ENCODE assay signal across 1 cellular context in the genomic region with DNA sequence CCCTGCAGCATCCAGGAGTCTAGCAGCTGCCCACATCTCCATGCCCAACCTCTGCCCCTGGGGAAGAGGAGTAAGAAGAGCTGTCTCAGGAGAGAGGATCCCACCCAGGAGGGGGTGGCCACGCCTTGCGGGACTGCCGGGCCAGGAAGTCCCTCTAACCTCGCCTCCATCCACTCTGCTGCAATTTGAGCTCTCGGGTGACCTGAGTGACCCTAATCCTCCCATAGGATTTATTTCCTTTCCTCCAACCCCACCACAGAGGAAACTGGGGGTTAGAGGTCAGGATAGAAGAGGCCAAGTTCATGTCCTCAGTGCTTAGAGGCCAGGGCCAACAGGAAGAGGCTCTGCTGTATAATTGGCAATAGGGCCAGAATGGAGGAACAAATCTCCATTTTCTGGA.
TF ChIP-seq lines count a peak whose summit lies in the region.

No MANE protein-coding gene starts in this region.

TF ChIP-seq in GM12878, 131 proteins besides CTCF, POLR2A, EP300 and RAD21:
- TF ChIP-seq RCOR1 (conservative IDR thresholded peaks at IDR 0.05; ENCODE audit: low read depth, low read length) (no peak), NR2F1 (conservative IDR thresholded peaks at IDR 0.05) (0 out of 2 replicates have a peak, but pooled peaks have one; percentile 20)
- TF ChIP-seq, protein P1, sequence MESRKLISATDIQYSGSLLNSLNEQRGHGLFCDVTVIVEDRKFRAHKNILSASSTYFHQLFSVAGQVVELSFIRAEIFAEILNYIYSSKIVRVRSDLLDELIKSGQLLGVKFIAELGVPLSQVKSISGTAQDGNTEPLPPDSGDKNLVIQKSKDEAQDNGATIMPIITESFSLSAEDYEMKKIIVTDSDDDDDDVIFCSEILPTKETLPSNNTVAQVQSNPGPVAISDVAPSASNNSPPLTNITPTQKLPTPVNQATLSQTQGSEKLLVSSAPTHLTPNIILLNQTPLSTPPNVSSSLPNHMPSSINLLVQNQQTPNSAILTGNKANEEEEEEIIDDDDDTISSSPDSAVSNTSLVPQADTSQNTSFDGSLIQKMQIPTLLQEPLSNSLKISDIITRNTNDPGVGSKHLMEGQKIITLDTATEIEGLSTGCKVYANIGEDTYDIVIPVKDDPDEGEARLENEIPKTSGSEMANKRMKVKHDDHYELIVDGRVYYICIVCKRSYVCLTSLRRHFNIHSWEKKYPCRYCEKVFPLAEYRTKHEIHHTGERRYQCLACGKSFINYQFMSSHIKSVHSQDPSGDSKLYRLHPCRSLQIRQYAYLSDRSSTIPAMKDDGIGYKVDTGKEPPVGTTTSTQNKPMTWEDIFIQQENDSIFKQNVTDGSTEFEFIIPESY (IDR thresholded peaks at IDR 0.05) = no peak
